In genomic region chr6:34696739-34697543, GRCh38 we compare ENCODE assay signal across 1 cellular context.
TF ChIP-seq lines count a peak whose summit lies in the region.

Gene ILRUN, minus strand, starts transcription at chr6:34696767. Its CDS starts 164 bp downstream, at chr6:34696603.

TF ChIP-seq in HEK293, 187 proteins besides CTCF, POLR2A, EP300 and RAD21 (continued from another document):
- no peak for TF ChIP-seq ZNF704 (tag by site-specific recombination; IDR thresholded peaks at IDR 0.05)
- TF ChIP-seq ZNF221 (tag by site-specific recombination; IDR thresholded peaks at IDR 0.05; ENCODE audit: borderline replicate concordance) = no peak
- TF ChIP-seq ZNF670 (tag by site-specific recombination; IDR thresholded peaks at IDR 0.05; ENCODE audit: low read depth) = no peak
- no peak for TF ChIP-seq ZNF658 (tag by site-specific recombination; IDR thresholded peaks at IDR 0.05)
- TF ChIP-seq ZBTB1 (tag by site-specific recombination; IDR thresholded peaks at IDR 0.05) = no peak
- no peak for TF ChIP-seq ZNF157 (tag by site-specific recombination; IDR thresholded peaks at IDR 0.05)
- TF ChIP-seq ZNF302 (tag by site-specific recombination; IDR thresholded peaks at IDR 0.05; ENCODE audit: low read depth) = no peak
- TF ChIP-seq EGR2 (tag by site-specific recombination; IDR thresholded peaks at IDR 0.05; ENCODE audit: low read depth) = peak; percentile 79
- TF ChIP-seq SP3 (tag by site-specific recombination; IDR thresholded peaks at IDR 0.05) = peak; percentile 91
- TF ChIP-seq ZNF416 (tag by site-specific recombination; IDR thresholded peaks at IDR 0.05) = no peak
- peak; percentile 91 for TF ChIP-seq IKZF3 (tag by site-specific recombination; IDR thresholded peaks at IDR 0.05)
- peak; percentile 100 for TF ChIP-seq ZBTB21 (tag by site-specific recombination; IDR thresholded peaks at IDR 0.05)
- TF ChIP-seq ZNF266 (tag by site-specific recombination; IDR thresholded peaks at IDR 0.05; ENCODE audit: low read depth) = no peak
- no peak for TF ChIP-seq ZNF707 (tag by site-specific recombination; IDR thresholded peaks at IDR 0.05)
- TF ChIP-seq GLIS1 (tag by site-specific recombination; IDR thresholded peaks at IDR 0.05) = peak; percentile 76; the same call in 1 of the 2 replicates
- no peak for TF ChIP-seq ZNF239 (tag by site-specific recombination; IDR thresholded peaks at IDR 0.05)
- no peak for TF ChIP-seq ZNF585B (tag by site-specific recombination; IDR thresholded peaks at IDR 0.05)
- 0 out of 2 replicates have a peak, but pooled peaks have one; percentile 12 for TF ChIP-seq ZNF394 (tag by site-specific recombination; IDR thresholded peaks at IDR 0.05; ENCODE audit: borderline replicate concordance)
- TF ChIP-seq OSR2 (tag by site-specific recombination; IDR thresholded peaks at IDR 0.05) = peak; percentile 69
- no peak for TF ChIP-seq BCL6B (tag by site-specific recombination; IDR thresholded peaks at IDR 0.05)
- TF ChIP-seq ZNF529 (tag by site-specific recombination; IDR thresholded peaks at IDR 0.05; ENCODE audit: insufficient replicate concordance) = no peak
- TF ChIP-seq GLIS2 (tag by site-specific recombination; IDR thresholded peaks at IDR 0.05) = peak; percentile 62
- no peak for TF ChIP-seq ZNF664 (tag by site-specific recombination; IDR thresholded peaks at IDR 0.05)
- TF ChIP-seq ZNF140 (tag by site-specific recombination; IDR thresholded peaks at IDR 0.05) = no peak
- no peak for TF ChIP-seq ZNF114 (tag by site-specific recombination; IDR thresholded peaks at IDR 0.05)
- TF ChIP-seq GLI4 (tag by site-specific recombination; IDR thresholded peaks at IDR 0.05) = no peak
- no peak for TF ChIP-seq SETDB1 (IDR thresholded peaks at IDR 0.05; ENCODE audit: insufficient read length, low read length)
- no peak for TF ChIP-seq ZNF514 (tag by site-specific recombination; IDR thresholded peaks at IDR 0.05)
- TF ChIP-seq ZNF423 (tag by site-specific recombination; IDR thresholded peaks at IDR 0.05) = no peak
- TF ChIP-seq KLF16 (tag by site-specific recombination; IDR thresholded peaks at IDR 0.05) = no peak
- peak; percentile 48; the same call in 1 of the 2 replicates for TF ChIP-seq ZBTB17 (tag by site-specific recombination; IDR thresholded peaks at IDR 0.05)
- peak; percentile 85 for TF ChIP-seq ZNF600 (tag by site-specific recombination; IDR thresholded peaks at IDR 0.05)
- no peak for TF ChIP-seq ZSCAN18 (tag by site-specific recombination; IDR thresholded peaks at IDR 0.05)
- no peak for TF ChIP-seq ZBTB44 (tag by site-specific recombination; IDR thresholded peaks at IDR 0.05)
- TF ChIP-seq PATZ1 (tag by site-specific recombination; IDR thresholded peaks at IDR 0.05) = peak; percentile 88
- peak; percentile 70; the same call in 1 of the 2 replicates for TF ChIP-seq ZNF2 (tag by site-specific recombination; IDR thresholded peaks at IDR 0.05)
- TF ChIP-seq ZNF561 (tag by site-specific recombination; IDR thresholded peaks at IDR 0.05; ENCODE audit: borderline replicate concordance) = peak; percentile 49; the same call in 1 of the 2 replicates
- no peak for TF ChIP-seq ZNF19 (tag by site-specific recombination; IDR thresholded peaks at IDR 0.05; ENCODE audit: low read depth)
- no peak for TF ChIP-seq REPIN1 (tag by site-specific recombination; IDR thresholded peaks at IDR 0.05; ENCODE audit: low read depth)
- peak; percentile 43; the same call in 1 of the 2 replicates for TF ChIP-seq KLF7 (tag by site-specific recombination; IDR thresholded peaks at IDR 0.05; ENCODE audit: borderline replicate concordance)
- TF ChIP-seq ZNF341 (tag by site-specific recombination; IDR thresholded peaks at IDR 0.05; ENCODE audit: low read depth) = no peak; the same call in 1 of the 2 replicates
- TF ChIP-seq SALL2 (tag by site-specific recombination; IDR thresholded peaks at IDR 0.05; ENCODE audit: borderline replicate concordance) = no peak
- no peak for TF ChIP-seq ZNF692 (tag by site-specific recombination; IDR thresholded peaks at IDR 0.05)
- 0 out of 2 replicates have a peak, but pooled peaks have one; percentile 35 for TF ChIP-seq ZNF610 (tag by site-specific recombination; IDR thresholded peaks at IDR 0.05; ENCODE audit: borderline replicate concordance)
- TF ChIP-seq INSM2 (tag by site-specific recombination; IDR thresholded peaks at IDR 0.05) = peak; percentile 49; the same call in 1 of the 2 replicates
- no peak for TF ChIP-seq ZNF48 (tag by site-specific recombination; IDR thresholded peaks at IDR 0.05)
